Comparison of ENCODE assay signal across 18 cellular contexts in the genomic region with DNA sequence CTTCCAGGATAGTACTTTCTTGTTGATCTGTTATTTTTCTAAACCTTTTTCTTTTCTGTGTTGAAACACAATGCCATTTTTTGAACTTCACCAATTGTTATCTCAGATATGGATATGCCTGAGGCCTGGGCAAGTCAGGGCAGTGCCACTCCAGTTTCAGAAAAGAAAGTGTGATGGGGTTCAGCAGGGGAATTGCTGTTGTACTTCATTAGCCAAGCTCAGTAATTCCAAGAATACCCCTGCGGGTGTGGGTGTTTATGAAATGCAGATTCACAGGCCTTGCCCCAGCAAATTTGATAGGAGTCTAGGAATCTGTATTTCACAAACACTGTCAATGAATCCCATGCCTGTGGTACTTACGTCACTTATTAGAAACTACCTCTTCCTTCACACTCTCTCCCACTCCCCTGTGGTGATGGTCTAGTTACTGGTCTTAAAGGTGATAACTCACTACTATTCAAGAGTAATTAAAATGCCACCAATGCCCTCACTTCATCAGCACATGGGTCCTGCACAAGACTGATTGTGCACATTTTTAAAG.
DNase-seq lines count a peak whose midpoint lies in the region; ATAC-seq, FAIRE-seq and TF ChIP-seq lines count a peak whose summit lies in the region.
"Had no signal": no experiment of that assay in that cellular context is flagged by ENCODE, and none has a peak within 500 bp of the region (broad histone marks: within the 10 kb centered on the region; RNA-seq: fewer than 3 reads in every experiment).

No MANE protein-coding gene starts in this region.

- peaks cover 3% of the 10 kb centered on the region for H3K27me3 Mint-ChIP-seq in GM23338 (ENCODE audit: insufficient read depth, low read depth, poor library complexity)

- no TSS peak for BruUV-seq in mammary epithelial cell (replicated peaks; lab: Mats Ljungman, UMichigan)

- no peak overlapping the region for H3K4me3 Mint-ChIP-seq in GM23338

- H3K4me1 ChIP-seq in GM23338 (ENCODE audit: insufficient read depth) = peaks cover 42% of the 10 kb centered on the region
- H3K4me1 ChIP-seq in mammary epithelial cell (ENCODE audit: insufficient read depth, low read length) = peaks cover 24% of the 10 kb centered on the region
- H3K4me1 ChIP-seq in muscle layer of colon (ENCODE audit: insufficient read depth, low read length) = peaks cover 83% of the 10 kb centered on the region
- H3K4me1 ChIP-seq in stomach = peaks cover 3 to 74% (median 26%) of the 10 kb centered on the region in 4 donors

- H4K20me1 ChIP-seq in GM23338 (replicated peaks; ENCODE audit: insufficient read depth) = peaks cover 9% of the 10 kb centered on the region; the same call in 1 of the 2 replicates
- H4K20me1 ChIP-seq in mammary epithelial cell (ENCODE audit: insufficient read depth, low read length) = no peaks in the 10 kb centered on the region

- H3K9me3 ChIP-seq in mammary epithelial cell (replicated peaks; ENCODE audit: insufficient read depth, low read length) (no peaks in the 10 kb centered on the region), muscle layer of colon (ENCODE audit: low read length) (no peaks in the 10 kb centered on the region), stomach (no peaks in the 10 kb centered on the region)

- no peaks in the 10 kb centered on the region for H3K36me3 ChIP-seq in GM23338 (ENCODE audit: insufficient read depth)
- H3K36me3 ChIP-seq in mammary epithelial cell (ENCODE audit: insufficient read depth, low read length) = no peaks in the 10 kb centered on the region
- no peaks in the 10 kb centered on the region for H3K36me3 ChIP-seq in muscle layer of colon (ENCODE audit: insufficient read depth, low read length)
- H3K36me3 ChIP-seq in stomach = no peaks in the 10 kb centered on the region

- TF ChIP-seq POLR2A in stomach (IDR thresholded peaks at IDR 0.05) = no peak

- H3K27me3 ChIP-seq in GM23338 (ENCODE audit: insufficient read depth) (no peaks in the 10 kb centered on the region), mammary epithelial cell (ENCODE audit: insufficient read depth, low read length) (no peaks in the 10 kb centered on the region), muscle layer of colon (ENCODE audit: control insufficient read depth in 1 of 2, insufficient read depth in 2 of 2, low read length in 2 of 2) (no peaks in the 10 kb centered on the region), stomach (no peaks in the 10 kb centered on the region)

- 0 out of 2 replicates have a peak overlapping the region, but pooled peaks have one; percentile 19 for H3K27ac Mint-ChIP-seq in GM23338

- no peaks in the 10 kb centered on the region for H3K36me3 Mint-ChIP-seq in GM23338 (ENCODE audit: low read depth)

- peaks cover 70% of the 10 kb centered on the region for H3K4me1 Mint-ChIP-seq in GM23338

- H2AFZ ChIP-seq in GM23338 = no peak overlapping the region
- peak overlapping the region; percentile 45 for H2AFZ ChIP-seq in mammary epithelial cell (ENCODE audit: low read depth, low read length)

- H3F3A ChIP-seq in GM23338 (replicated peaks; ENCODE audit: low read depth) = no peaks in the 10 kb centered on the region

- H3K4me2 ChIP-seq in GM23338 = no peak overlapping the region
- peak overlapping the region; percentile 32 for H3K4me2 ChIP-seq in mammary epithelial cell (ENCODE audit: insufficient read depth, low read depth, low read length)

- H3K9ac ChIP-seq in mammary epithelial cell (ENCODE audit: insufficient read depth, low read length) = no peak overlapping the region
- no peak overlapping the region for H3K9ac ChIP-seq in muscle layer of colon (ENCODE audit: low read length)

- in situ Hi-C loops in mammary epithelial cell (cut with MboI; ENCODE audit: low sequenced_read_pairs in 2 of 2) = no loop called here

- no peaks in the 10 kb centered on the region; the same call in 1 of the 2 replicates for H3K9me2 ChIP-seq in GM23338 (ENCODE audit: insufficient read depth)

- H3K9me3 Mint-ChIP-seq in GM23338 = no peaks in the 10 kb centered on the region

- peaks cover 99% of the 10 kb centered on the region for H3K79me2 ChIP-seq in GM23338 (replicated peaks; ENCODE audit: insufficient read depth)
- H3K79me2 ChIP-seq in mammary epithelial cell (ENCODE audit: insufficient read depth, low read length) = no peaks in the 10 kb centered on the region

- H3K27ac ChIP-seq in GM23338 (ENCODE audit: low read depth) = no peak overlapping the region
- no peak overlapping the region for H3K27ac ChIP-seq in mammary epithelial cell (ENCODE audit: insufficient read depth, low read depth, low read length)
- peak overlapping the region; percentile 29 for H3K27ac ChIP-seq in muscle layer of colon (ENCODE audit: low read depth, low read length)
- peak overlapping the region in 3 of 5 donors; percentile 2 to 81 (median 76) for H3K27ac ChIP-seq in stomach

- CTCF ChIA-PET in mammary epithelial cell (lab: Charles Lee; ENCODE audit: low non-redundant PET) = no interaction called here

- H3K4me3 ChIP-seq in GM23338 = no peak overlapping the region
- H3K4me3 ChIP-seq in mammary epithelial cell (replicated peaks in 1 of 3; ENCODE audit: insufficient read depth in 1 of 3, low read depth in 2 of 3, low read length in 3 of 3) = no peak overlapping the region
- no peak overlapping the region for H3K4me3 ChIP-seq in muscle layer of colon (ENCODE audit: low read depth in 1 of 2, low read length in 2 of 2)
- H3K4me3 ChIP-seq in stomach = no peak overlapping the region
- H3K4me3 ChIP-seq: K562 had no signal

- WGBS in mammary epithelial cell (ENCODE audit: low coverage, missing lambda C conversion rate) = 39% methylated on average over 2 of the region's 2 CpGs
- 74 to 90% (median 86%) methylated on average over 2 of the region's 2 CpGs for WGBS in stomach, 5 donors

- intact Hi-C loops in mammary epithelial cell (cut with micrococcal nuclease) (loop anchor here (10.0 kb wide), 2 partner anchors 66 to 136 kb away; no protein-coding TSS in a partner anchor), stomach (cut with DNase I; ENCODE audit: low total_unique reads) (no loop called here)

- FAIRE-seq in RCC 7860 (lab: Jason Lieb, UNC) = no peak
- FAIRE-seq: GM12891, K562 had no signal

- no peak for TF ChIP-seq EP300 in stomach (IDR thresholded peaks at IDR 0.05)

- no peak for ATAC-seq in GM23338
- ATAC-seq: K562, Right ventricle myocardium inferior had no signal

- DNase-seq in GM23338 (ENCODE audit: low spot score) (no peak), mammary epithelial cell (peak; percentile 60), stomach (no peak), DMS 273 treated with DMSO at 0.1 percent for 48 hours (lab: John Stamatoyannopoulos, UW) (no peak), SW 1271 (lab: John Stamatoyannopoulos, UW) (no peak), RCC 7860 (ENCODE audit: low spot score) (no peak)
- DNase-seq: AML-193, Calu3, DMS79, HCEC 1CT, NCI-H1092, NCI-H1694 treated with DMSO at 0.1 percent for 48 hours, NCI-H446 treated with DMSO at 0.1 percent for 48 hours, NCI-H774 had no signal

- dilution Hi-C loops in mammary epithelial cell (cut with HindIII; ENCODE audit: low sequenced_read_pairs) = no loop called here

- TF ChIP-seq CTCF in GM23338 (conservative IDR thresholded peaks at IDR 0.05; ENCODE audit: low read depth in 2 of 2) (no peak), mammary epithelial cell (conservative IDR thresholded peaks at IDR 0.05 in 1 of 2, IDR thresholded peaks at IDR 0.05 in 1 of 2; ENCODE audit: extremely low read depth in 1 of 2, insufficient read depth in 1 of 2, low read depth in 1 of 2, low read length in 2 of 2) (no peak), stomach (IDR thresholded peaks at IDR 0.05) (no peak)

TF ChIP-seq in GM23338, 12 proteins besides CTCF, POLR2A, EP300 and RAD21 (continues in another document):
- TF ChIP-seq, protein P1, sequence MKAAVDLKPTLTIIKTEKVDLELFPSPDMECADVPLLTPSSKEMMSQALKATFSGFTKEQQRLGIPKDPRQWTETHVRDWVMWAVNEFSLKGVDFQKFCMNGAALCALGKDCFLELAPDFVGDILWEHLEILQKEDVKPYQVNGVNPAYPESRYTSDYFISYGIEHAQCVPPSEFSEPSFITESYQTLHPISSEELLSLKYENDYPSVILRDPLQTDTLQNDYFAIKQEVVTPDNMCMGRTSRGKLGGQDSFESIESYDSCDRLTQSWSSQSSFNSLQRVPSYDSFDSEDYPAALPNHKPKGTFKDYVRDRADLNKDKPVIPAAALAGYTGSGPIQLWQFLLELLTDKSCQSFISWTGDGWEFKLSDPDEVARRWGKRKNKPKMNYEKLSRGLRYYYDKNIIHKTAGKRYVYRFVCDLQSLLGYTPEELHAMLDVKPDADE (IDR thresholded peaks at IDR 0.05) = no peak
- TF ChIP-seq ZNF114 (CRISPR knock-in tag; IDR thresholded peaks at IDR 0.05) (no peak), STAT1 (IDR thresholded peaks at IDR 0.05; ENCODE audit: unreplicated experiment) (no peak), EZH2phosphoT487 (IDR thresholded peaks at IDR 0.05; ENCODE audit: unreplicated experiment) (no peak), CREB1 (CRISPR knock-in tag; IDR thresholded peaks at IDR 0.05; ENCODE audit: low read depth) (no peak), JUNB (IDR thresholded peaks at IDR 0.05; ENCODE audit: unreplicated experiment) (no peak)

Comparison
In these comparisons a context has a peak if more than half of its experiments do, and no peak if none do; other contexts are left out.
1. H3K27ac ChIP-seq: peak in muscle layer of colon (single experiment) and stomach (3 of 5); none in GM23338 (single experiment) and mammary epithelial cell (single experiment).